ENCODE assay signal across 1 cellular context in the genomic region with DNA sequence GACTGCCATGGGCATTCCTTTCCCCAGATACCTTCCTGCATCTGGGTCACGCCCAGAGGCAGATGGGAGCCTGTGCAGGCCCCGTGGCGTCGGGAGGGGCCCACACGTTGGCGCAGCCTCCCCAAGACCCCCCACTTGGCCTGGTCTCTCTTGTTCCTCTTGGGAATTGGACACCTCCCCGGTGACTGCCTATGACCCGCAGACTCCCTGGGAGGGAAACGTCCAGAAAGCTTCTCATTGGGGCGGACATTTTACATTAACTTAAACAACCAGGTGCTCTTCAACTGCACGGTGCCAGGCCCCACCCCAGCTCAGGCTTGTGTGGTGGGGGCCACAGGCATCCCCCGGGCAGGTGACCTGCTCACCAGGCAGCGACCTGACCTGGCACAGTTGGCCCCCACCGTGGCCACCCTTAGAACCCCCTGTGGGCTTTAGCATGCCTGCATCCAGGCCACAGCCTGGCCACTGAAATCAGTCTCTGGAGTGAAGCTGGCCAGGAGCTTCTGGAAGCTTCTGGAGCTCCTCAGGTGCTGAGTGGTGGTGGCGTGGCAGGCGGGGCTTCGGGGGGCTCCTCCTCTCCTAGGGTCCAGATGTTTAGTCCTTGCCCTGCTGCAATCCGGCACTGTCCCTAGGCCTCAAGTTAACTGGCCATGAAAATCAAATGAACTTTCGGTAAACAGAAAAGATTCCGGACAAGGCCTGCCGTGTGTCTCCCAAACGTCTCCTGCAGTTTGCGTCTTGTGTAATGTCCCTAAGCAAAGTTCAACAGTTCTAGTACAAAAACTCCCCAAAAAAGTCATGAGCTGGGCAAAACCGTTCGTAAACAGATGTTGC.
TF ChIP-seq lines count a peak whose summit lies in the region.

No MANE protein-coding gene starts in this region.

TF ChIP-seq in HepG2, 621 proteins besides CTCF, POLR2A, EP300 and RAD21 (continued from another document and continues in another):
- TF ChIP-seq, protein P1, sequence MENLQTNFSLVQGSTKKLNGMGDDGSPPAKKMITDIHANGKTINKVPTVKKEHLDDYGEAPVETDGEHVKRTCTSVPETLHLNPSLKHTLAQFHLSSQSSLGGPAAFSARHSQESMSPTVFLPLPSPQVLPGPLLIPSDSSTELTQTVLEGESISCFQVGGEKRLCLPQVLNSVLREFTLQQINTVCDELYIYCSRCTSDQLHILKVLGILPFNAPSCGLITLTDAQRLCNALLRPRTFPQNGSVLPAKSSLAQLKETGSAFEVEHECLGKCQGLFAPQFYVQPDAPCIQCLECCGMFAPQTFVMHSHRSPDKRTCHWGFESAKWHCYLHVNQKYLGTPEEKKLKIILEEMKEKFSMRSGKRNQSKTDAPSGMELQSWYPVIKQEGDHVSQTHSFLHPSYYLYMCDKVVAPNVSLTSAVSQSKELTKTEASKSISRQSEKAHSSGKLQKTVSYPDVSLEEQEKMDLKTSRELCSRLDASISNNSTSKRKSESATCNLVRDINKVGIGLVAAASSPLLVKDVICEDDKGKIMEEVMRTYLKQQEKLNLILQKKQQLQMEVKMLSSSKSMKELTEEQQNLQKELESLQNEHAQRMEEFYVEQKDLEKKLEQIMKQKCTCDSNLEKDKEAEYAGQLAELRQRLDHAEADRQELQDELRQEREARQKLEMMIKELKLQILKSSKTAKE (CRISPR knock-in tag; IDR thresholded peaks at IDR 0.05; ENCODE audit: borderline replicate concordance): peak; percentile 80
- TF ChIP-seq, protein P2, sequence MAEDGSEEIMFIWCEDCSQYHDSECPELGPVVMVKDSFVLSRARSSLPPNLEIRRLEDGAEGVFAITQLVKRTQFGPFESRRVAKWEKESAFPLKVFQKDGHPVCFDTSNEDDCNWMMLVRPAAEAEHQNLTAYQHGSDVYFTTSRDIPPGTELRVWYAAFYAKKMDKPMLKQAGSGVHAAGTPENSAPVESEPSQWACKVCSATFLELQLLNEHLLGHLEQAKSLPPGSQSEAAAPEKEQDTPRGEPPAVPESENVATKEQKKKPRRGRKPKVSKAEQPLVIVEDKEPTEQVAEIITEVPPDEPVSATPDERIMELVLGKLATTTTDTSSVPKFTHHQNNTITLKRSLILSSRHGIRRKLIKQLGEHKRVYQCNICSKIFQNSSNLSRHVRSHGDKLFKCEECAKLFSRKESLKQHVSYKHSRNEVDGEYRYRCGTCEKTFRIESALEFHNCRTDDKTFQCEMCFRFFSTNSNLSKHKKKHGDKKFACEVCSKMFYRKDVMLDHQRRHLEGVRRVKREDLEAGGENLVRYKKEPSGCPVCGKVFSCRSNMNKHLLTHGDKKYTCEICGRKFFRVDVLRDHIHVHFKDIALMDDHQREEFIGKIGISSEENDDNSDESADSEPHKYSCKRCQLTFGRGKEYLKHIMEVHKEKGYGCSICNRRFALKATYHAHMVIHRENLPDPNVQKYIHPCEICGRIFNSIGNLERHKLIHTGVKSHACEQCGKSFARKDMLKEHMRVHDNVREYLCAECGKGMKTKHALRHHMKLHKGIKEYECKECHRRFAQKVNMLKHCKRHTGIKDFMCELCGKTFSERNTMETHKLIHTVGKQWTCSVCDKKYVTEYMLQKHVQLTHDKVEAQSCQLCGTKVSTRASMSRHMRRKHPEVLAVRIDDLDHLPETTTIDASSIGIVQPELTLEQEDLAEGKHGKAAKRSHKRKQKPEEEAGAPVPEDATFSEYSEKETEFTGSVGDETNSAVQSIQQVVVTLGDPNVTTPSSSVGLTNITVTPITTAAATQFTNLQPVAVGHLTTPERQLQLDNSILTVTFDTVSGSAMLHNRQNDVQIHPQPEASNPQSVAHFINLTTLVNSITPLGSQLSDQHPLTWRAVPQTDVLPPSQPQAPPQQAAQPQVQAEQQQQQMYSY (CRISPR knock-in tag; IDR thresholded peaks at IDR 0.05): no peak
- TF ChIP-seq GATAD2A (CRISPR knock-in tag; IDR thresholded peaks at IDR 0.05) (peak; percentile 74), FOXK1 (CRISPR knock-in tag; IDR thresholded peaks at IDR 0.05; ENCODE audit: borderline replicate concordance, low read depth) (0 out of 2 replicates have a peak, but pooled peaks have one; percentile 21), YEATS4 (CRISPR knock-in tag; IDR thresholded peaks at IDR 0.05; ENCODE audit: borderline replicate concordance) (peak; percentile 44; the same call in 1 of the 2 replicates), NFIC (IDR thresholded peaks at IDR 0.05; ENCODE audit: low read length) (no peak), ZNF549 (CRISPR knock-in tag; IDR thresholded peaks at IDR 0.05) (no peak), ZSCAN9 (CRISPR knock-in tag; IDR thresholded peaks at IDR 0.05; ENCODE audit: borderline replicate concordance) (no peak), GATAD1 (CRISPR knock-in tag; IDR thresholded peaks at IDR 0.05) (no peak), NPAS2 (CRISPR knock-in tag; IDR thresholded peaks at IDR 0.05; ENCODE audit: borderline replicate concordance) (no peak), GRHL1 (CRISPR knock-in tag; conservative IDR thresholded peaks at IDR 0.05) (no peak), ATF5 (CRISPR knock-in tag; IDR thresholded peaks at IDR 0.05; ENCODE audit: low read depth) (peak; percentile 15; the same call in 1 of the 2 replicates), STAT6 (CRISPR knock-in tag; IDR thresholded peaks at IDR 0.05; ENCODE audit: borderline replicate concordance) (no peak), ZFP37 (CRISPR knock-in tag; IDR thresholded peaks at IDR 0.05; ENCODE audit: borderline replicate concordance) (no peak), ARNTL (CRISPR knock-in tag; IDR thresholded peaks at IDR 0.05) (peak; percentile 77), PAWR (CRISPR knock-in tag; IDR thresholded peaks at IDR 0.05; ENCODE audit: borderline replicate concordance) (no peak), SMARCC2 (IDR thresholded peaks at IDR 0.05) (no peak), BORCS8-MEF2B (CRISPR knock-in tag; IDR thresholded peaks at IDR 0.05) (peak; percentile 74; the same call in 1 of the 2 replicates), XBP1 (CRISPR knock-in tag; IDR thresholded peaks at IDR 0.05) (no peak), ZNF746 (CRISPR knock-in tag; IDR thresholded peaks at IDR 0.05) (0 out of 2 replicates have a peak, but pooled peaks have one; percentile 41), ZNF781 (CRISPR knock-in tag; IDR thresholded peaks at IDR 0.05; ENCODE audit: borderline replicate concordance, not compliant biosample characterization) (peak; percentile 20), JUN (CRISPR knock-in tag; IDR thresholded peaks at IDR 0.05) (no peak), HOXD1 (CRISPR knock-in tag; IDR thresholded peaks at IDR 0.05) (no peak), ZNF230 (CRISPR knock-in tag; IDR thresholded peaks at IDR 0.05) (no peak; the same call in none of the 2 replicates), DNMT3B (CRISPR knock-in tag; conservative IDR thresholded peaks at IDR 0.05) (no peak), ZNF589 (CRISPR knock-in tag; conservative IDR thresholded peaks at IDR 0.05) (no peak), SYNCRIP (IDR thresholded peaks at IDR 0.05; ENCODE audit: insufficient read depth, low read depth, low read length) (no peak), SNRNP70 (IDR thresholded peaks at IDR 0.05; ENCODE audit: low read depth, low read length) (no peak)
- TF ChIP-seq, protein P3, sequence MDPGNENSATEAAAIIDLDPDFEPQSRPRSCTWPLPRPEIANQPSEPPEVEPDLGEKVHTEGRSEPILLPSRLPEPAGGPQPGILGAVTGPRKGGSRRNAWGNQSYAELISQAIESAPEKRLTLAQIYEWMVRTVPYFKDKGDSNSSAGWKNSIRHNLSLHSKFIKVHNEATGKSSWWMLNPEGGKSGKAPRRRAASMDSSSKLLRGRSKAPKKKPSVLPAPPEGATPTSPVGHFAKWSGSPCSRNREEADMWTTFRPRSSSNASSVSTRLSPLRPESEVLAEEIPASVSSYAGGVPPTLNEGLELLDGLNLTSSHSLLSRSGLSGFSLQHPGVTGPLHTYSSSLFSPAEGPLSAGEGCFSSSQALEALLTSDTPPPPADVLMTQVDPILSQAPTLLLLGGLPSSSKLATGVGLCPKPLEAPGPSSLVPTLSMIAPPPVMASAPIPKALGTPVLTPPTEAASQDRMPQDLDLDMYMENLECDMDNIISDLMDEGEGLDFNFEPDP (CRISPR knock-in tag; conservative IDR thresholded peaks at IDR 0.05): no peak
- TF ChIP-seq, protein P4, sequence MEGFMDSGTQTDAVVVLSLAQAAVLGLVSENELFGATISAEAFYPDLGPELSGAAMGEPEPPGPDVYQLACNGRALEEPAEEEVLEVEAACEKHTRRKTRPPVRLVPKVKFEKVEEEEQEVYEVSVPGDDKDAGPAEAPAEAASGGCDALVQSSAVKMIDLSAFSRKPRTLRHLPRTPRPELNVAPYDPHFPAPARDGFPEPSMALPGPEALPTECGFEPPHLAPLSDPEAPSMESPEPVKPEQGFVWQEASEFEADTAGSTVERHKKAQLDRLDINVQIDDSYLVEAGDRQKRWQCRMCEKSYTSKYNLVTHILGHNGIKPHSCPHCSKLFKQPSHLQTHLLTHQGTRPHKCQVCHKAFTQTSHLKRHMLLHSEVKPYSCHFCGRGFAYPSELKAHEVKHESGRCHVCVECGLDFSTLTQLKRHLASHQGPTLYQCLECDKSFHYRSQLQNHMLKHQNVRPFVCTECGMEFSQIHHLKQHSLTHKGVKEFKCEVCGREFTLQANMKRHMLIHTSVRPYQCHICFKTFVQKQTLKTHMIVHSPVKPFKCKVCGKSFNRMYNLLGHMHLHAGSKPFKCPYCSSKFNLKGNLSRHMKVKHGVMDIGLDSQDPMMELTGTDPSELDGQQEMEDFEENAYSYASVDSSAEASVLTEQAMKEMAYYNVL (CRISPR knock-in tag; IDR thresholded peaks at IDR 0.05; ENCODE audit: borderline replicate concordance): peak; percentile 40; the same call in 1 of the 2 replicates
- TF ChIP-seq, protein P5, sequence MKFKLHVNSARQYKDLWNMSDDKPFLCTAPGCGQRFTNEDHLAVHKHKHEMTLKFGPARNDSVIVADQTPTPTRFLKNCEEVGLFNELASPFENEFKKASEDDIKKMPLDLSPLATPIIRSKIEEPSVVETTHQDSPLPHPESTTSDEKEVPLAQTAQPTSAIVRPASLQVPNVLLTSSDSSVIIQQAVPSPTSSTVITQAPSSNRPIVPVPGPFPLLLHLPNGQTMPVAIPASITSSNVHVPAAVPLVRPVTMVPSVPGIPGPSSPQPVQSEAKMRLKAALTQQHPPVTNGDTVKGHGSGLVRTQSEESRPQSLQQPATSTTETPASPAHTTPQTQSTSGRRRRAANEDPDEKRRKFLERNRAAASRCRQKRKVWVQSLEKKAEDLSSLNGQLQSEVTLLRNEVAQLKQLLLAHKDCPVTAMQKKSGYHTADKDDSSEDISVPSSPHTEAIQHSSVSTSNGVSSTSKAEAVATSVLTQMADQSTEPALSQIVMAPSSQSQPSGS (CRISPR knock-in tag; IDR thresholded peaks at IDR 0.05): peak; percentile 40; the same call in 1 of the 2 replicates
